8 cellular contexts compared by ENCODE assay signal in the genomic region with DNA sequence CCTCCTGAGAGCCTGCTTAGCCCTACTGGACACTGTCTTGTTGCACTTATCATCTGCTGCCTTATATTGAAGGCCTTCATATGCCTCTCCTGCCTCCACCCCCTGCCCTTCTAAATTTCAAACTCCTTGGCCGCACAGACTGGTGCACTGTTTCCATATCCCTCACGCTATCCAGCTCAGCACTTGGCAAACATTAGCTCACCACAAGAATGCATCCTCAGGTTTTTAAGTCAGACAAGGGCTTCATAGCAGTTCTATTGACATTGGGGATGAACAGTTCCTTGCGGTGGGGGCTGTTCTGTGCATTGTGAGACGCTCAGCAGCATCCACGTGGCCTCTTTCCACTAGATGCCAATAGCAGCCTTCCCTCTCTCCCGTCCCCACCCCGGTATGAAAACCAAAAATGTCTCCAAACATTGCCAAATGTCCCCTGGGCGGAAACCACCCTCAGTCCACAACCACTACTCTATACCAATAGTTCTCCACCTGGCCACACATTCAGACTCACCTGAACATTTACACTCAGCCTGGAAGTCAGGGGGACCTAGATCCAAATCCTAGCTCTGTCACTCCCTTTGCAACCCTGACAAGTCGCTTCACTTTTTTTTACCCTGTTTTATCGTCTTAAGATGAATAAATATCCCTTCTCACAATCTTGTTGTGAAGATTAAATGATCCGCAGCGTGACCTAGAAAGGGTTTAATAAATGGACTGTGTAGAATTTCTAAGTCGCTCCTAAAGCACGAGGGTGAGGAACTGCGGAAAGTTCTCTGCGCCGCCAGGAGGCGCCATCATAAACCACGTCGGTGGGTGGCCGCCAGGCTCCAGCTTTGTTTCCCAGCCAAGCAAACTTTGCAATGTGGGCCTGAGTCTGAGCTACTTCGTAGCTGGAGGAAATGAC. TPM values are rescaled to one million over a fixed set of nuclear protein-coding genes. Genes with fewer than 3 reads are reported as not detected.
DNase-seq lines count a peak whose midpoint lies in the region; ATAC-seq and TF ChIP-seq lines count a peak whose summit lies in the region.

No MANE protein-coding gene starts in this region.

- H3K27ac ChIP-seq in RWPE2 (ENCODE audit: poor library complexity, severe bottlenecking): no peak overlapping the region

- peak; percentile 62 for TF ChIP-seq CTCF in RWPE2 (IDR thresholded peaks at IDR 0.05; ENCODE audit: poor library complexity, severe bottlenecking)

- ATAC-seq in RWPE2 (ENCODE audit: low read depth): peak; percentile 77
- no peak for ATAC-seq in GM21528 (IDR thresholded peaks at IDR 0.05; ENCODE audit: low FRiP score, unreplicated experiment)

- peak; percentile 22 for DNase-seq in Ammon's horn (ENCODE audit: low spot score)
- peak; percentile 73 for DNase-seq in H7
- DNase-seq in RWPE2 (ENCODE audit: low spot score): no peak
- DNase-seq in activated naive CD8-positive, alpha-beta T cell treated with anti-CD3 and anti-CD28 coated beads, Interleukin-2, amount 50 U/mL, for 16 hours (ENCODE audit: low read depth, low spot score): peak; percentile 7
- DNase-seq in hepatic stellate cell (ENCODE audit: low spot score): peak; percentile 27
- peak; percentile 42 to 67 for DNase-seq in stimulated activated CD4-positive, alpha-beta T cell treated with anti-CD3 and anti-CD28 coated beads, Interleukin-2, amount 100 ng/mL, for 48 hours
- DNase-seq in NCI-H748 (lab: John Stamatoyannopoulos, UW; ENCODE audit: unreplicated experiment): no peak

- H3K4me1 ChIP-seq in RWPE2 (ENCODE audit: insufficient read depth, poor library complexity, severe bottlenecking): no peaks in the 10 kb centered on the region

- H3K27me3 ChIP-seq in H7 (ENCODE audit: control insufficient read depth, insufficient read depth, low read length): no peaks in the 10 kb centered on the region
- H3K27me3 ChIP-seq in RWPE2 (ENCODE audit: insufficient read depth, poor library complexity, severe bottlenecking): peaks cover 24% of the 10 kb centered on the region

- H3K4me3 ChIP-seq in H7 (ENCODE audit: insufficient read depth, low read depth, low read length) (no peak overlapping the region), RWPE2 (ENCODE audit: severe bottlenecking) (no peak overlapping the region)

- no peaks in the 10 kb centered on the region for H3K9me3 ChIP-seq in RWPE2 (ENCODE audit: severe bottlenecking)

- H3K36me3 ChIP-seq in H7 (replicated peaks; ENCODE audit: control insufficient read depth, insufficient read depth, low read length) (no peaks in the 10 kb centered on the region), RWPE2 (ENCODE audit: low read depth) (no peaks in the 10 kb centered on the region)

RNA-seq across cellular contexts. Expression of a gene that starts 3.6 kb away (rescaled TPM):
- not detected in 2 replicates for total RNA-seq in H7 (2014; rRNA removed; shearing (Covaris generic))

RNA-seq across cellular contexts. Expression of a gene that starts 37.4 kb away (rescaled TPM):
- not detected in 2 replicates for total RNA-seq in H7 (2014; rRNA removed; shearing (Covaris generic))

RNA-seq across cellular contexts. Expression of a gene that starts 51.7 kb away (rescaled TPM):
- not detected in 2 replicates for total RNA-seq in H7 (2014; rRNA removed; shearing (Covaris generic))

RNA-seq across cellular contexts. Expression of a gene that starts 52.1 kb away (rescaled TPM):
- not detected in 2 replicates for total RNA-seq in H7 (2014; rRNA removed; shearing (Covaris generic))

Comparison
In these comparisons a context has a peak if more than half of its experiments do, and no peak if none do; other contexts are left out.
1. DNase-seq: peak in Ammon's horn (single experiment), H7 (single experiment), activated naive CD8-positive, alpha-beta T cell treated with anti-CD3 and anti-CD28 coated beads, Interleukin-2, amount 50 U/mL, for 16 hours (single experiment), hepatic stellate cell (single experiment) and stimulated activated CD4-positive, alpha-beta T cell treated with anti-CD3 and anti-CD28 coated beads, Interleukin-2, amount 100 ng/mL, for 48 hours (2 of 2); none in RWPE2 (single experiment) and NCI-H748 (single experiment).